ENCODE assay signal across 10 cellular contexts in genomic region chr18:45248240-45248903, GRCh38.
DNase-seq lines count a peak whose midpoint lies in the region; TF ChIP-seq lines count a peak whose summit lies in the region.
"Had no signal": no experiment of that assay in that cellular context is flagged by ENCODE, and none has a peak within 500 bp of the region (broad histone marks: within the 10 kb centered on the region; RNA-seq: fewer than 3 reads in every experiment).

No MANE protein-coding gene starts in this region.

- H3K4me3 ChIP-seq in mesodermal cell (ENCODE audit: extremely low read depth, insufficient read depth, low read length, poor library complexity, severe bottlenecking) = no peak overlapping the region
- no peak overlapping the region for H3K4me3 ChIP-seq in testis

- no peaks in the 10 kb centered on the region for H3K9me3 ChIP-seq in mesodermal cell (ENCODE audit: control insufficient read depth, low read length)
- H3K9me3 ChIP-seq in testis = no peaks in the 10 kb centered on the region

- H3K36me3 ChIP-seq in mesodermal cell (ENCODE audit: control insufficient read depth, insufficient read depth, low read length) (no peaks in the 10 kb centered on the region), testis (ENCODE audit: low read depth, missing control alignments) (no peaks in the 10 kb centered on the region)

- H3K27ac ChIP-seq in mesodermal cell (ENCODE audit: low read depth, low read length, severe bottlenecking) (peak overlapping the region; percentile 41), testis (peak overlapping the region in 1 of 2 donors; percentile 1)

- TF ChIP-seq CTCF in testis (IDR thresholded peaks at IDR 0.05) = no peak

- H3K4me1 ChIP-seq in mesodermal cell (ENCODE audit: control insufficient read depth, insufficient read depth, low read length, poor library complexity, severe bottlenecking) (peaks cover 13% of the 10 kb centered on the region), testis (peaks cover 4% of the 10 kb centered on the region)

- 100% methylated on average over 1 to 4 of the region's 6 CpGs for WGBS in mesodermal cell (ENCODE audit: insufficient coverage in 2 of 2), 2 experiments
- WGBS in testis, 2 donors = 64 to 75% methylated on average over 6 of the region's 6 CpGs

- TF ChIP-seq POLR2A in erythroblast (IDR thresholded peaks at IDR 0.05; ENCODE audit: low read length) = no peak
- TF ChIP-seq POLR2A in testis (IDR thresholded peaks at IDR 0.05) = no peak

- H3K27me3 ChIP-seq in testis = no peaks in the 10 kb centered on the region

- DNase-seq in M059J (ENCODE audit: low read depth) (peak; percentile 76), erythroblast (lab: John Stamatoyannopoulos, UW) (peak; percentile 27 to 29), testis (peak; percentile 32), NCI-H2227 treated with DMSO at 0.1 percent for 48 hours (lab: John Stamatoyannopoulos, UW) (no peak), NCI-H2029 (lab: John Stamatoyannopoulos, UW) (no peak)
- DNase-seq in stimulated activated CD4-positive, alpha-beta T cell treated with anti-CD3 and anti-CD28 coated beads, Interleukin-4, amount 100 ng/mL, for 24 hours = no peak
- DNase-seq in activated naive CD4-positive, alpha-beta T cell (lab: John Stamatoyannopoulos, UW) = no peak
- DNase-seq: GF-D8, NCI-H524 had no signal

- intact Hi-C loops in testis (cut with DNase I; ENCODE audit: low total_unique reads) = no loop called here

Comparison
In these comparisons a context has a peak if more than half of its experiments do, and no peak if none do; other contexts are left out.
1. DNase-seq: peak in M059J (single experiment), erythroblast (2 of 2) and testis (single experiment); none in stimulated activated CD4-positive, alpha-beta T cell treated with anti-CD3 and anti-CD28 coated beads, Interleukin-4, amount 100 ng/mL, for 24 hours (single experiment), NCI-H2227 treated with DMSO at 0.1 percent for 48 hours (single experiment), NCI-H2029 (single experiment) and activated naive CD4-positive, alpha-beta T cell (0 of 4).